In the genomic region with DNA sequence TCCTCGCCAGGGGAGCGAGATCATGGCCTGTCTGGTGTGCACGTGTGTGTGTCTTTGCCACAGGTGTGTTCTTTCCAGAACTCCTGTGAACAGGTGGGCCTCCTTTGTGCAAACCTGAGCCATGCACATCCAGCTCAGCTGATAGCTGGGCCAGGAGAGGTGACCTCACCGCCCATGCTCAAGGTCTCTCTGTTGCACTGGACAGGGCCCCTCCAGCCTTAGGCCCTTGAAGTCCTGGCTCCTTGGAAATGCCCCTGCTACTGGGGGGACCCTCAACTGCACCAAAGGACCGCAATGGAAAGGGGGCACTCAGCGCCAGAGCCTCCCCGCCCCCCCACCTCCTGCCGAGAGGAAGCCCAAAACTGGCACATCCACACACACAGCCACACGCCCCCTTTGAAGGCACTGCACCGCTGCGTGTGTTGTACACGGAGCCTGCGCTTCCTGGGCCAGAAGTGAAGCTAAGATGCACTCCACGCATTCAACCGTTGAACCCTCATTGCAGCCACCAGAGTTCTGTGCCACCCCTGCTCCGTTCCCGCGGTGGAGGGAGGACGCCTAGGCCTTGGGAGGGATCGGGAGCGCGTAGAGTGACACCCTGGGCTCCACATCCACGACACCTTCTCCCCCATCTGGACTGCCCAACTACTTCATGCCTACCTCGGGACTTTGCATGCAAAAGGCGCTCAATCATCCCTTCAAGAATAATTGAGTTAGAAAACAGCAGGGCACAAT, we compare ENCODE assay signal across 13 cellular contexts. TPM values are rescaled to one million over a fixed set of nuclear protein-coding genes. Genes with fewer than 3 reads are reported as not detected.
DNase-seq lines count a peak whose midpoint lies in the region; ATAC-seq and TF ChIP-seq lines count a peak whose summit lies in the region.
"Had no signal": no experiment of that assay in that cellular context is flagged by ENCODE, and none has a peak within 500 bp of the region (broad histone marks: within the 10 kb centered on the region; RNA-seq: fewer than 3 reads in every experiment).

No MANE protein-coding gene starts in this region.

- H3K4me2 ChIP-seq in BLaER1: peak overlapping the region; percentile 53; the same call in 1 of the 2 replicates

- TF ChIP-seq CTCF in esophagus muscularis mucosa (IDR thresholded peaks at IDR 0.05) (no peak), Calu3 (IDR thresholded peaks at IDR 0.05; ENCODE audit: unreplicated experiment) (no peak)

- no peaks in the 10 kb centered on the region for H3K36me3 ChIP-seq in BLaER1
- no peaks in the 10 kb centered on the region for H3K36me3 ChIP-seq in naive thymus-derived CD4-positive, alpha-beta T cell (ENCODE audit: control insufficient read depth in 2 of 3, insufficient read depth in 3 of 3, low read length in 3 of 3)
- no peaks in the 10 kb centered on the region for H3K36me3 ChIP-seq in esophagus muscularis mucosa
- H3K36me3 ChIP-seq: prostate gland had no signal

- H3K27ac ChIP-seq in BLaER1 (no peak overlapping the region), esophagus muscularis mucosa (replicated peaks in 1 of 4) (no peak overlapping the region)
- peak overlapping the region; percentile 53 for H3K27ac ChIP-seq in naive thymus-derived CD4-positive, alpha-beta T cell (ENCODE audit: low read depth, low read length)
- H3K27ac ChIP-seq: C4-2B had no signal

- H4K20me1 ChIP-seq in BLaER1: no peaks in the 10 kb centered on the region

- H3K4me3 Mint-ChIP-seq in IgD-negative memory B cell: peak overlapping the region in 3 of 4 donors; percentile 8 to 86 (median 78)
- H3K4me3 Mint-ChIP-seq in activated naive CD8-positive, alpha-beta T cell treated with anti-CD3 and anti-CD28 coated beads, Interleukin-2, amount 50 U/mL, for 24 hours: peak overlapping the region; percentile 73
- H3K4me3 Mint-ChIP-seq in naive thymus-derived CD4-positive, alpha-beta T cell: peak overlapping the region; percentile 60 to 87 (median 76)
- no peak overlapping the region for H3K4me3 Mint-ChIP-seq in Calu3 (ENCODE audit: low read depth, unreplicated experiment)

- 0 out of 2 replicates have a peak overlapping the region, but pooled peaks have one; percentile 19 for H3K9ac ChIP-seq in BLaER1

- POLR2A ChIA-PET in naive thymus-derived CD4-positive, alpha-beta T cell (lab: Charles Lee): interaction anchor here (0.7 to 2.8 kb wide), 10 partner anchors 10 to 94 kb away, joined by 3 to 15 read pairs (median 4); a partner anchor contains a TSS

- intact Hi-C loops in naive thymus-derived CD4-positive, alpha-beta T cell (cut with micrococcal nuclease): loop anchor here (1.0 to 5.0 kb wide), 9 partner anchors 16 to 384 kb away; no protein-coding TSS in a partner anchor
- intact Hi-C loops in esophagus muscularis mucosa (cut with DNase I) (no loop called here), Calu3 (cut with micrococcal nuclease; ENCODE audit: unreplicated experiment) (loop anchor here (1.0 to 10.0 kb wide), 2 partner anchors 32 to 89 kb away; no protein-coding TSS in a partner anchor)

- peaks cover 66% of the 10 kb centered on the region for H3K4me1 ChIP-seq in BLaER1
- H3K4me1 ChIP-seq in naive thymus-derived CD4-positive, alpha-beta T cell (ENCODE audit: control insufficient read depth in 2 of 2, insufficient read depth in 2 of 2, low read length in 2 of 2): peaks cover 66 to 95% of the 10 kb centered on the region in 2 donors
- peaks cover 15 to 27% (median 21%) of the 10 kb centered on the region in 4 donors for H3K4me1 ChIP-seq in esophagus muscularis mucosa

- H3K9me3 Mint-ChIP-seq in IgD-negative memory B cell (no peaks in the 10 kb centered on the region), Calu3 (ENCODE audit: low read depth, unreplicated experiment) (no peaks in the 10 kb centered on the region)
- H3K9me3 Mint-ChIP-seq in activated naive CD8-positive, alpha-beta T cell treated with anti-CD3 and anti-CD28 coated beads, Interleukin-2, amount 50 U/mL, for 24 hours: no peaks in the 10 kb centered on the region
- peaks cover 0 to 5% (median 0%) of the 10 kb centered on the region in 11 donors for H3K9me3 Mint-ChIP-seq in naive thymus-derived CD4-positive, alpha-beta T cell

- no peak for ATAC-seq in activated naive CD8-positive, alpha-beta T cell treated with anti-CD3 and anti-CD28 coated beads, Interleukin-2, amount 50 U/mL, for 24 hours
- peak; percentile 8 for ATAC-seq in naive thymus-derived CD4-positive, alpha-beta T cell

- no peak for TF ChIP-seq EP300 in esophagus muscularis mucosa (IDR thresholded peaks at IDR 0.05)

- no peak overlapping the region for H3K4me3 ChIP-seq in BLaER1
- peak overlapping the region; percentile 43 for H3K4me3 ChIP-seq in naive thymus-derived CD4-positive, alpha-beta T cell (ENCODE audit: low read length)
- H3K4me3 ChIP-seq in esophagus muscularis mucosa: peak overlapping the region in 1 of 4 donors; percentile 17
- H3K4me3 ChIP-seq: prostate gland had no signal

- no peak for TF ChIP-seq POLR2A in esophagus muscularis mucosa (IDR thresholded peaks at IDR 0.05; ENCODE audit: low read depth)

- H3K27me3 ChIP-seq in BLaER1 (no peaks in the 10 kb centered on the region), esophagus muscularis mucosa (peaks cover 0 to 21% (median 2%) of the 10 kb centered on the region in 4 donors)
- H3K27me3 ChIP-seq in naive thymus-derived CD4-positive, alpha-beta T cell (ENCODE audit: control insufficient read depth in 2 of 2, insufficient read depth in 2 of 2, low read length in 2 of 2): no peaks in the 10 kb centered on the region

- WGBS in esophagus muscularis mucosa: 67% methylated on average over 23 of the region's 25 CpGs

- H3K4me1 Mint-ChIP-seq in IgD-negative memory B cell (peaks cover 19 to 34% (median 33%) of the 10 kb centered on the region in 3 donors), Calu3 (ENCODE audit: low read depth, unreplicated experiment) (peaks cover 20% of the 10 kb centered on the region)
- peaks cover 90% of the 10 kb centered on the region for H3K4me1 Mint-ChIP-seq in activated naive CD8-positive, alpha-beta T cell treated with anti-CD3 and anti-CD28 coated beads, Interleukin-2, amount 50 U/mL, for 24 hours
- peaks cover 50 to 86% (median 68%) of the 10 kb centered on the region in 7 donors for H3K4me1 Mint-ChIP-seq in naive thymus-derived CD4-positive, alpha-beta T cell

- no TSS peak for BruUV-seq in Calu3 (replicated peaks; lab: Mats Ljungman, UMichigan)

- H3K27ac Mint-ChIP-seq in IgD-negative memory B cell: no peak overlapping the region
- H3K27ac Mint-ChIP-seq in activated naive CD8-positive, alpha-beta T cell treated with anti-CD3 and anti-CD28 coated beads, Interleukin-2, amount 50 U/mL, for 24 hours: peak overlapping the region; percentile 78
- H3K27ac Mint-ChIP-seq in naive thymus-derived CD4-positive, alpha-beta T cell: peak overlapping the region; percentile 67 to 93 (median 87)
- no peak overlapping the region for H3K27ac Mint-ChIP-seq in Calu3 (ENCODE audit: unreplicated experiment)

- no peak for DNase-seq in activated naive CD8-positive, alpha-beta T cell treated with anti-CD3 and anti-CD28 coated beads, Interleukin-2, amount 50 U/mL, for 24 hours
- DNase-seq in naive thymus-derived CD4-positive, alpha-beta T cell: no peak
- DNase-seq in NCI-H2171 (lab: John Stamatoyannopoulos, UW): no peak
- no peak for DNase-seq in AG08395 (ENCODE audit: low spot score)
- no peak for DNase-seq in esophagus muscularis mucosa (ENCODE audit: extremely low spot score)
- DNase-seq in Calu3: no peak

- H3K36me3 Mint-ChIP-seq in IgD-negative memory B cell (no peaks in the 10 kb centered on the region), Calu3 (ENCODE audit: insufficient read depth, unreplicated experiment) (no peaks in the 10 kb centered on the region)
- no peaks in the 10 kb centered on the region for H3K36me3 Mint-ChIP-seq in activated naive CD8-positive, alpha-beta T cell treated with anti-CD3 and anti-CD28 coated beads, Interleukin-2, amount 50 U/mL, for 24 hours (ENCODE audit: low read depth)
- H3K36me3 Mint-ChIP-seq in naive thymus-derived CD4-positive, alpha-beta T cell: peaks cover 0 to 24% (median 0%) of the 10 kb centered on the region in 5 donors

- H3K27me3 Mint-ChIP-seq in IgD-negative memory B cell: peaks cover 2% of the 10 kb centered on the region
- H3K27me3 Mint-ChIP-seq in activated naive CD8-positive, alpha-beta T cell treated with anti-CD3 and anti-CD28 coated beads, Interleukin-2, amount 50 U/mL, for 24 hours: peaks cover 2% of the 10 kb centered on the region
- no peaks in the 10 kb centered on the region for H3K27me3 Mint-ChIP-seq in naive thymus-derived CD4-positive, alpha-beta T cell
- peaks cover 41% of the 10 kb centered on the region for H3K27me3 Mint-ChIP-seq in Calu3 (ENCODE audit: unreplicated experiment)

- H3K9me3 ChIP-seq in BLaER1: peaks cover 21% of the 10 kb centered on the region
- no peaks in the 10 kb centered on the region for H3K9me3 ChIP-seq in naive thymus-derived CD4-positive, alpha-beta T cell (ENCODE audit: control insufficient read depth in 2 of 3, low read length in 3 of 3)
- peaks cover 0 to 3% (median 0%) of the 10 kb centered on the region in 4 donors for H3K9me3 ChIP-seq in esophagus muscularis mucosa
- H3K9me3 ChIP-seq: prostate gland had no signal

- CTCF ChIA-PET in naive thymus-derived CD4-positive, alpha-beta T cell (lab: Charles Lee): interaction anchor here (0.7 to 3.9 kb wide), 14 partner anchors 13 to 184 kb away, joined by 3 to 20 read pairs (median 4); a partner anchor contains a TSS
- CTCF ChIA-PET in Calu3 (lab: Charles Lee): interaction anchor here (1.1 to 1.7 kb wide), 3 partner anchors 31 to 33 kb away, joined by 4 to 9 read pairs (median 8); no protein-coding TSS in a partner anchor

RNA-seq across cellular contexts. Expression of a gene that starts 16.4 kb away (rescaled TPM):
- 13.2 TPM for polyA plus RNA-seq in IgD-negative memory B cell
- 100 to 1,000 TPM in 2 of 5 experiments, 10 to 100 TPM in 3; 14.3 to 209 (median 44.1) TPM for total RNA-seq in naive thymus-derived CD4-positive, alpha-beta T cell
- polyA plus RNA-seq in naive thymus-derived CD4-positive, alpha-beta T cell: 10 to 100 TPM; 13.6 to 20.2 TPM
- 1 to 10 TPM in 2 of 4 donors, under 1 TPM in 2; 0.19 to 2.9 (median 1.5) TPM for total RNA-seq in esophagus muscularis mucosa
- not detected in 2 replicates for total RNA-seq in Calu3 (2022)
- total RNA-seq: dermis blood vessel endothelial cell, frontal cortex had no signal

RNA-seq across cellular contexts. Expression of a gene that starts 21.9 kb away (rescaled TPM):
- 1.0 TPM for polyA plus RNA-seq in IgD-negative memory B cell
- 10 to 100 TPM; 12.4 to 27.6 (median 20.2) TPM for total RNA-seq in naive thymus-derived CD4-positive, alpha-beta T cell
- polyA plus RNA-seq in naive thymus-derived CD4-positive, alpha-beta T cell: 1 to 10 TPM; 1.1 to 2.4 TPM
- total RNA-seq in esophagus muscularis mucosa (1 to 10 TPM in 3 of 4 donors, under 1 TPM in 1; 0.83 to 2.9 (median 1.3) TPM), Calu3 (2022) (6.2 and 7.5 TPM in 2 replicates)

RNA-seq across cellular contexts. Expression of a gene that starts 46.2 kb away (rescaled TPM):
- 0.95 TPM for polyA plus RNA-seq in IgD-negative memory B cell
- total RNA-seq in naive thymus-derived CD4-positive, alpha-beta T cell: 10 to 100 TPM in 2 of 5 experiments, 1 to 10 TPM in 3; 3.9 to 30.4 (median 6.4) TPM
- 1 to 10 TPM; 5.8 to 9.5 TPM for polyA plus RNA-seq in naive thymus-derived CD4-positive, alpha-beta T cell
- total RNA-seq in esophagus muscularis mucosa (not detected), Calu3 (2022) (not detected in 2 replicates)
- total RNA-seq: dermis blood vessel endothelial cell, urinary bladder had no signal
- polyA plus RNA-seq: urinary bladder had no signal

RNA-seq across cellular contexts. Expression of a gene that starts 56.6 kb away (rescaled TPM):
- polyA plus RNA-seq in IgD-negative memory B cell: not detected
- 1 to 10 TPM in 2 of 5 experiments, under 1 TPM in 3; 0.22 to 3.2 (median 0.32) TPM for total RNA-seq in naive thymus-derived CD4-positive, alpha-beta T cell
- polyA plus RNA-seq in naive thymus-derived CD4-positive, alpha-beta T cell: not detected
- total RNA-seq in esophagus muscularis mucosa: not detected
- total RNA-seq in Calu3 (2022): not detected in 2 replicates
- total RNA-seq: dermis blood vessel endothelial cell, frontal cortex, urinary bladder had no signal

Comparison
In these comparisons a context has a peak if more than half of its experiments do, and no peak if none do; other contexts are left out.
1. H3K27ac Mint-ChIP-seq: peak in activated naive CD8-positive, alpha-beta T cell treated with anti-CD3 and anti-CD28 coated beads, Interleukin-2, amount 50 U/mL, for 24 hours (single experiment) and naive thymus-derived CD4-positive, alpha-beta T cell (9 of 9); none in IgD-negative memory B cell (0 of 3) and Calu3 (single experiment).